Comparison of ENCODE assay signal across 10 cellular contexts in genomic region chr22:22103078-22103593, GRCh38.
DNase-seq lines count a peak whose midpoint lies in the region; ATAC-seq and TF ChIP-seq lines count a peak whose summit lies in the region.
"Had no signal": no experiment of that assay in that cellular context is flagged by ENCODE, and none has a peak within 500 bp of the region (broad histone marks: within the 10 kb centered on the region; RNA-seq: fewer than 3 reads in every experiment).

No MANE protein-coding gene starts in this region.

- in situ Hi-C loops in GM13976 (cut with MboI; ENCODE audit: low sequenced_read_pairs, unreplicated experiment): no loop called here

- DNase-seq in AG09319 (ENCODE audit: extremely low read depth, low read depth) (no peak), GM13976 (ENCODE audit: low spot score) (no peak), kidney tubule cell (ENCODE audit: low spot score) (peak; percentile 16), dedifferentiated amniotic fluid mesenchymal stem cell (ENCODE audit: extremely low spot score) (no peak), NCI-H1694 (lab: John Stamatoyannopoulos, UW) (no peak), RWPE1 (ENCODE audit: low spot score) (no peak)
- DNase-seq: activated CD4-positive, alpha-beta T cell treated with anti-CD3 and anti-CD28 coated beads, Interleukin-2, amount 10 ng/mL, durations not matched to agents 24 days and 14 days; natural killer cell had no signal

- no peak for ATAC-seq in HG03571 (IDR thresholded peaks at IDR 0.05; ENCODE audit: unreplicated experiment)
- ATAC-seq: natural killer cell had no signal

- TF ChIP-seq CTCF in AG09319 (IDR thresholded peaks at IDR 0.05; ENCODE audit: low read depth, low read length) (peak; percentile 27), GM13976 (IDR thresholded peaks at IDR 0.05; ENCODE audit: borderline replicate concordance, control extremely low read depth, extremely low read depth, insufficient read depth, missing control alignments) (peak; percentile 9), WI38 (IDR thresholded peaks at IDR 0.05; ENCODE audit: low read depth, low read length) (peak; percentile 54; the same call in 1 of the 2 replicates), RWPE1 (conservative IDR thresholded peaks at IDR 0.05; ENCODE audit: low read depth) (no peak; the same call in 1 of the 2 replicates)

- no peak overlapping the region for H3K4me3 ChIP-seq in WI38 (ENCODE audit: low read depth, low read length)

- CTCF ChIA-PET in RWPE1 (lab: Yijun Ruan, JAX): no interaction called here

- no peak overlapping the region for H3K27ac ChIP-seq in RWPE1

- POLR2A ChIA-PET in RWPE1 (lab: Yijun Ruan, JAX; ENCODE audit: low non-redundant PET): no interaction called here
